Comparison of ENCODE assay signal across 13 cellular contexts in the genomic region with DNA sequence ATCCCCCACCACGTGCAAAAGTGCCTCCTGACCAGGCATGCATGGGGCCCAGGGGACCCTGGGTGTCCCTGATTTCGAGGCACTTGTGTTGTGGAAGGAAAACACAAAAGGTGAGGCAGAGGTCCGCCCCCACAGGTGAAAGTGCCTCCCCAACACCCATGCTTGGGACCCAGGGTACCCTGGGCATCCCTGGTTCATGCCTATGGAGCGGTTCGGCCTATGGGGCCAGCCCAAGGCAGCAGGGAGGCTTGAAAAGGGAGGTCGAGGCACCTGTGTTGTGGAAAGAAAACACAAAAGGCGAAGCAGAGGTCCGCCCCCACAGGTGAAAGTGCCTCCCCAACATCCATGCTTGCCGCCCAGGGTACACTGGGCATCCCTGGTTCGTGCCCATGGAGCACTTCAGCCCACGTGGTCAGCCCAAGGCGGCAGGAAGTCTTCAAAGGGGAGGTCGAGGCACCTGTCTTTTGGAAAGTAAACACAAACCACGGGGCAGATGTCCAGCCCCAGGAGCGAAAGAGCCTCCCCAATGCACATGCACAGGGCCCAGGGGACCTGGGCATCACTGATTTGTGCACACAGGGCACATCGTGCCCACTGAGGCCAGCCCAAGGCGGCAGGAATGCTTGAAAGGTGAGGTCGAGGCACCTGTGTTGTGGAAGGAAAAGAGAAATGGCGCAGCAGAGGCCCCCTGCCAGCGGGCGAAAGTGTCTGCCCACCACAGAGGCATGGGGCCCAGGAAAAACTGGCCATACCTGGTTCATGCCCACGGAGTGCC.
A peak's percentile ranks its signal among the peaks of the same experiment; 100 is the strongest.
DNase-seq lines count a peak whose midpoint lies in the region; ATAC-seq and TF ChIP-seq lines count a peak whose summit lies in the region.
"Had no signal": no experiment of that assay in that cellular context is flagged by ENCODE, and none has a peak within 500 bp of the region (broad histone marks: within the 10 kb centered on the region; RNA-seq: fewer than 3 reads in every experiment).

No MANE protein-coding gene starts in this region.

- intact Hi-C loops in activated CD4-positive, alpha-beta T cell treated with anti-CD3 and anti-CD28 coated beads for 36 hours (cut with DNase I, micrococcal nuclease) = no loop called here

- H3K36me3 Mint-ChIP-seq in activated CD4-positive, alpha-beta T cell treated with anti-CD3 and anti-CD28 coated beads for 36 hours (ENCODE audit: low read depth) = no peaks in the 10 kb centered on the region
- peaks cover 3% of the 10 kb centered on the region for H3K36me3 Mint-ChIP-seq in activated CD8-positive, alpha-beta memory T cell treated with anti-CD3 and anti-CD28 coated beads, Interleukin-2, amount 10 ng/mL, durations not matched to agents 7 days and 5 days
- no peaks in the 10 kb centered on the region for H3K36me3 Mint-ChIP-seq in stimulated activated effector memory CD8-positive, alpha-beta T cell treated with anti-CD3 and anti-CD28 coated beads, Interleukin-12 subunit alpha, Interleukin-12 subunit beta, amount 100 ng/mL, for 72 hours
- H3K36me3 Mint-ChIP-seq: brain had no signal

- CTCF ChIA-PET in activated CD4-positive, alpha-beta T cell treated with anti-CD3 and anti-CD28 coated beads for 36 hours (lab: Charles Lee) = interaction anchor here (0.7 kb wide), 1 partner anchor 371 kb away, joined by 5 read pairs; no protein-coding TSS in a partner anchor
- CTCF ChIA-PET in activated CD8-positive, alpha-beta memory T cell treated with anti-CD3 and anti-CD28 coated beads, Interleukin-2, amount 10 ng/mL, durations not matched to agents 7 days and 5 days (lab: Charles Lee) = no interaction called here
- CTCF ChIA-PET in HEK293T (lab: Yijun Ruan, JAX) = no interaction called here

- peak; percentile 2 for DNase-seq in activated CD4-positive, alpha-beta T cell treated with anti-CD3 and anti-CD28 coated beads for 36 hours
- no peak for DNase-seq in activated CD4-positive, alpha-beta T cell treated with anti-CD3 and anti-CD28 coated beads, Interleukin-2, amount 50 U/mL, for 1 hour
- peak; percentile 16 for DNase-seq in activated CD8-positive, alpha-beta memory T cell treated with anti-CD3 and anti-CD28 coated beads, Interleukin-2, amount 10 ng/mL, durations not matched to agents 7 days and 5 days
- DNase-seq in iPS-NIHi11 (ENCODE audit: low spot score) = peak; percentile 1
- DNase-seq in stimulated activated effector memory CD8-positive, alpha-beta T cell treated with anti-CD3 and anti-CD28 coated beads, Interleukin-12 subunit alpha, Interleukin-12 subunit beta, amount 100 ng/mL, for 72 hours (ENCODE audit: low spot score in 2 of 2) = peak; percentile 0 to 34
- no peak for DNase-seq in NCI-H2196 (lab: John Stamatoyannopoulos, UW; ENCODE audit: unreplicated experiment)
- no peak for DNase-seq in HEK293T (ENCODE audit: extremely low spot score)
- DNase-seq: NCI-H2171, OCI-M1, trophoblast cell had no signal

- H3K27ac Mint-ChIP-seq in activated CD4-positive, alpha-beta T cell treated with anti-CD3 and anti-CD28 coated beads for 36 hours = no peak overlapping the region
- no peak overlapping the region for H3K27ac Mint-ChIP-seq in activated CD8-positive, alpha-beta memory T cell treated with anti-CD3 and anti-CD28 coated beads, Interleukin-2, amount 10 ng/mL, durations not matched to agents 7 days and 5 days
- no peak overlapping the region for H3K27ac Mint-ChIP-seq in stimulated activated effector memory CD8-positive, alpha-beta T cell treated with anti-CD3 and anti-CD28 coated beads, Interleukin-12 subunit alpha, Interleukin-12 subunit beta, amount 100 ng/mL, for 72 hours
- H3K27ac Mint-ChIP-seq: brain; T-helper 1 cell treated with Interleukin-12 subunit alpha and Interleukin-12 subunit beta and Interleukin-4 antibody, amounts not matched to agents 30 μg/mL and 1 μg/mL, for 36 hours had no signal

- peaks cover 22% of the 10 kb centered on the region for H3K9me3 Mint-ChIP-seq in activated CD4-positive, alpha-beta T cell treated with anti-CD3 and anti-CD28 coated beads for 36 hours (ENCODE audit: low read depth)
- H3K9me3 Mint-ChIP-seq in activated CD8-positive, alpha-beta memory T cell treated with anti-CD3 and anti-CD28 coated beads, Interleukin-2, amount 10 ng/mL, durations not matched to agents 7 days and 5 days (ENCODE audit: low read depth) = peaks cover 10% of the 10 kb centered on the region
- peaks cover 23% of the 10 kb centered on the region for H3K9me3 Mint-ChIP-seq in stimulated activated effector memory CD8-positive, alpha-beta T cell treated with anti-CD3 and anti-CD28 coated beads, Interleukin-12 subunit alpha, Interleukin-12 subunit beta, amount 100 ng/mL, for 72 hours

- POLR2A ChIA-PET in activated CD4-positive, alpha-beta T cell treated with anti-CD3 and anti-CD28 coated beads for 36 hours (lab: Charles Lee) = no interaction called here
- POLR2A ChIA-PET in HEK293T (lab: Yijun Ruan, JAX) = no interaction called here

- H3K27me3 Mint-ChIP-seq in activated CD4-positive, alpha-beta T cell treated with anti-CD3 and anti-CD28 coated beads for 36 hours = no peaks in the 10 kb centered on the region
- H3K27me3 Mint-ChIP-seq in activated CD8-positive, alpha-beta memory T cell treated with anti-CD3 and anti-CD28 coated beads, Interleukin-2, amount 10 ng/mL, durations not matched to agents 7 days and 5 days = no peaks in the 10 kb centered on the region
- H3K27me3 Mint-ChIP-seq: brain had no signal

- no peak overlapping the region for H3K4me3 Mint-ChIP-seq in activated CD4-positive, alpha-beta T cell treated with anti-CD3 and anti-CD28 coated beads for 36 hours
- H3K4me3 Mint-ChIP-seq in activated CD8-positive, alpha-beta memory T cell treated with anti-CD3 and anti-CD28 coated beads, Interleukin-2, amount 10 ng/mL, durations not matched to agents 7 days and 5 days = no peak overlapping the region
- H3K4me3 Mint-ChIP-seq in stimulated activated effector memory CD8-positive, alpha-beta T cell treated with anti-CD3 and anti-CD28 coated beads, Interleukin-12 subunit alpha, Interleukin-12 subunit beta, amount 100 ng/mL, for 72 hours = no peak overlapping the region
- H3K4me3 Mint-ChIP-seq: brain; T-helper 1 cell treated with Interleukin-12 subunit alpha and Interleukin-12 subunit beta and Interleukin-4 antibody, amounts not matched to agents 30 μg/mL and 1 μg/mL, for 36 hours had no signal

- ATAC-seq in activated CD4-positive, alpha-beta T cell treated with anti-CD3 and anti-CD28 coated beads for 36 hours = no peak
- ATAC-seq in activated CD8-positive, alpha-beta memory T cell treated with anti-CD3 and anti-CD28 coated beads, Interleukin-2, amount 10 ng/mL, durations not matched to agents 7 days and 5 days = no peak
- ATAC-seq in stimulated activated effector memory CD8-positive, alpha-beta T cell treated with anti-CD3 and anti-CD28 coated beads, Interleukin-12 subunit alpha, Interleukin-12 subunit beta, amount 100 ng/mL, for 72 hours = no peak
- ATAC-seq in GM21526 (IDR thresholded peaks at IDR 0.05; ENCODE audit: low FRiP score, unreplicated experiment) = no peak

- H3K4me1 Mint-ChIP-seq in activated CD4-positive, alpha-beta T cell treated with anti-CD3 and anti-CD28 coated beads for 36 hours = no peaks in the 10 kb centered on the region
- H3K4me1 Mint-ChIP-seq in activated CD8-positive, alpha-beta memory T cell treated with anti-CD3 and anti-CD28 coated beads, Interleukin-2, amount 10 ng/mL, durations not matched to agents 7 days and 5 days = no peaks in the 10 kb centered on the region
- no peaks in the 10 kb centered on the region for H3K4me1 Mint-ChIP-seq in stimulated activated effector memory CD8-positive, alpha-beta T cell treated with anti-CD3 and anti-CD28 coated beads, Interleukin-12 subunit alpha, Interleukin-12 subunit beta, amount 100 ng/mL, for 72 hours
- H3K4me1 Mint-ChIP-seq: brain had no signal

TF ChIP-seq in HEK293T, 16 proteins besides CTCF, POLR2A, EP300 and RAD21:
- TF ChIP-seq SP1 (IDR thresholded peaks at IDR 0.05) = no peak
- TF ChIP-seq ZNF384 (IDR thresholded peaks at IDR 0.05) = no peak
- no peak for TF ChIP-seq FOXM1 (IDR thresholded peaks at IDR 0.05; ENCODE audit: borderline replicate concordance)
- no peak for TF ChIP-seq HDGF (IDR thresholded peaks at IDR 0.05; ENCODE audit: borderline replicate concordance)
- TF ChIP-seq ELF4 (IDR thresholded peaks at IDR 0.05) = no peak
- TF ChIP-seq CTBP1 (IDR thresholded peaks at IDR 0.05; ENCODE audit: borderline replicate concordance) = no peak
- no peak for TF ChIP-seq TARDBP (IDR thresholded peaks at IDR 0.05)
- no peak for TF ChIP-seq SUZ12 (IDR thresholded peaks at IDR 0.05)

Comparison
In these comparisons a context has a peak if more than half of its experiments do, and no peak if none do; other contexts are left out.
1. DNase-seq: peak in activated CD4-positive, alpha-beta T cell treated with anti-CD3 and anti-CD28 coated beads for 36 hours (single experiment), activated CD8-positive, alpha-beta memory T cell treated with anti-CD3 and anti-CD28 coated beads, Interleukin-2, amount 10 ng/mL, durations not matched to agents 7 days and 5 days (single experiment), iPS-NIHi11 (single experiment) and stimulated activated effector memory CD8-positive, alpha-beta T cell treated with anti-CD3 and anti-CD28 coated beads, Interleukin-12 subunit alpha, Interleukin-12 subunit beta, amount 100 ng/mL, for 72 hours (2 of 2); none in activated CD4-positive, alpha-beta T cell treated with anti-CD3 and anti-CD28 coated beads, Interleukin-2, amount 50 U/mL, for 1 hour (single experiment), NCI-H2196 (single experiment) and HEK293T (single experiment).